Comparison of ENCODE assay signal across 2 cellular contexts in the genomic region with DNA sequence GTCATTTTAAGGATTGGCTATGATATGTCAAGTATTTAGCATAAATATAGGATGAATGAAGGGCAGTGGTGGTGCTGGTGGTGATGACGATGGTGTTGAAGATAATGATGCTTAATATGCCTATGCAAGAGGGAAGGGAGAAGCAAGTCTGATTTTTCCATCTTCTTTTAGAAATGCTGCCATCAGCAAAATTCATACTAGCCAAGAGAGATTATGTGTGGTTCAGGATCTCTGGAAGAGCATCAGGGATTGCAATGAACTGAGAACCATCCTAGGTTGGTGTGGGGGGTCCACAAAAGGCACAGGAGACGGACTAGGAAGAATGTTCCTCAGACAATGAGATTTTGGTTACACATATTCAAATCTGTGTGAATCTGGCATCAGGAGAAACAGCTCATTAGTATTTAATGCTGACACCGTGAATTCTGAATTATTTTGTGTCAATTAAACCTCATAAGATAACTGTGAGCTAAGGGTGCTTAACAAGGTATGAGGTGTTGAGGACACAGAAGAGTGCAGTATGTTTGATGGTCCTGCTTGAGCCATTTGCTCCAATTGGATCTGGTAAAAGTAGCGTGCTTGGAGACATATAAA.
TF ChIP-seq lines count a peak whose summit lies in the region.

No MANE protein-coding gene starts in this region.

TF ChIP-seq in HepG2, 621 proteins besides CTCF, POLR2A, EP300 and RAD21 (continued from another document):
- no peak for TF ChIP-seq ZBTB10 (CRISPR knock-in tag; IDR thresholded peaks at IDR 0.05; ENCODE audit: borderline replicate concordance)
- TF ChIP-seq MAFF (IDR thresholded peaks at IDR 0.05; ENCODE audit: low read depth, low read length) = peak; percentile 93
- peak; percentile 86 to 94 for TF ChIP-seq MAFK (conservative IDR thresholded peaks at IDR 0.05 in 1 of 2, IDR thresholded peaks at IDR 0.05 in 1 of 2; ENCODE audit: low read length in 2 of 2)

TF ChIP-seq in K562, 482 proteins besides CTCF, POLR2A, EP300 and RAD21 (continued from another document and continues in another):
- TF ChIP-seq, protein P1, sequence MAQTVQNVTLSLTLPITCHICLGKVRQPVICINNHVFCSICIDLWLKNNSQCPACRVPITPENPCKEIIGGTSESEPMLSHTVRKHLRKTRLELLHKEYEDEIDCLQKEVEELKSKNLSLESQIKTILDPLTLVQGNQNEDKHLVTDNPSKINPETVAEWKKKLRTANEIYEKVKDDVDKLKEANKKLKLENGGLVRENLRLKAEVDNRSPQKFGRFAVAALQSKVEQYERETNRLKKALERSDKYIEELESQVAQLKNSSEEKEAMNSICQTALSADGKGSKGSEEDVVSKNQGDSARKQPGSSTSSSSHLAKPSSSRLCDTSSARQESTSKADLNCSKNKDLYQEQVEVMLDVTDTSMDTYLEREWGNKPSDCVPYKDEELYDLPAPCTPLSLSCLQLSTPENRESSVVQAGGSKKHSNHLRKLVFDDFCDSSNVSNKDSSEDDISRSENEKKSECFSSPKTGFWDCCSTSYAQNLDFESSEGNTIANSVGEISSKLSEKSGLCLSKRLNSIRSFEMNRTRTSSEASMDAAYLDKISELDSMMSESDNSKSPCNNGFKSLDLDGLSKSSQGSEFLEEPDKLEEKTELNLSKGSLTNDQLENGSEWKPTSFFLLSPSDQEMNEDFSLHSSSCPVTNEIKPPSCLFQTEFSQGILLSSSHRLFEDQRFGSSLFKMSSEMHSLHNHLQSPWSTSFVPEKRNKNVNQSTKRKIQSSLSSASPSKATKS (CRISPR knock-in tag; IDR thresholded peaks at IDR 0.05) = no peak
- TF ChIP-seq MAFK (IDR thresholded peaks at IDR 0.05; ENCODE audit: low read length) (peak; percentile 50; the same call in 1 of the 2 replicates), HDAC1 (IDR thresholded peaks at IDR 0.05) (no peak), FOXP4 (CRISPR knock-in tag; IDR thresholded peaks at IDR 0.05; ENCODE audit: borderline replicate concordance) (no peak), NONO (IDR thresholded peaks at IDR 0.05; ENCODE audit: low read depth in 2 of 2, low read length in 1 of 2) (no peak), FUS (optimal IDR thresholded peaks at IDR 0.05; ENCODE audit: low read depth, low read length) (no peak), MAFG (tag; conservative IDR thresholded peaks at IDR 0.05) (0 out of 2 replicates have a peak, but pooled peaks have one; percentile 36), WHSC1 (IDR thresholded peaks at IDR 0.05; ENCODE audit: low read length) (no peak), ZMIZ1 (IDR thresholded peaks at IDR 0.05; ENCODE audit: low read depth in 2 of 2, low read length in 2 of 2) (no peak), ADNP (tag; IDR thresholded peaks at IDR 0.05) (no peak), L3MBTL2 (IDR thresholded peaks at IDR 0.05) (no peak), RBBP5 (IDR thresholded peaks at IDR 0.05; ENCODE audit: borderline replicate concordance, insufficient read depth, low read length, poor library complexity, severe bottlenecking) (no peak), ZBTB11 (CRISPR knock-in tag; IDR thresholded peaks at IDR 0.05) (no peak), XRCC5 (IDR thresholded peaks at IDR 0.05; ENCODE audit: low read depth, low read length) (no peak)
- TF ChIP-seq, protein P2, sequence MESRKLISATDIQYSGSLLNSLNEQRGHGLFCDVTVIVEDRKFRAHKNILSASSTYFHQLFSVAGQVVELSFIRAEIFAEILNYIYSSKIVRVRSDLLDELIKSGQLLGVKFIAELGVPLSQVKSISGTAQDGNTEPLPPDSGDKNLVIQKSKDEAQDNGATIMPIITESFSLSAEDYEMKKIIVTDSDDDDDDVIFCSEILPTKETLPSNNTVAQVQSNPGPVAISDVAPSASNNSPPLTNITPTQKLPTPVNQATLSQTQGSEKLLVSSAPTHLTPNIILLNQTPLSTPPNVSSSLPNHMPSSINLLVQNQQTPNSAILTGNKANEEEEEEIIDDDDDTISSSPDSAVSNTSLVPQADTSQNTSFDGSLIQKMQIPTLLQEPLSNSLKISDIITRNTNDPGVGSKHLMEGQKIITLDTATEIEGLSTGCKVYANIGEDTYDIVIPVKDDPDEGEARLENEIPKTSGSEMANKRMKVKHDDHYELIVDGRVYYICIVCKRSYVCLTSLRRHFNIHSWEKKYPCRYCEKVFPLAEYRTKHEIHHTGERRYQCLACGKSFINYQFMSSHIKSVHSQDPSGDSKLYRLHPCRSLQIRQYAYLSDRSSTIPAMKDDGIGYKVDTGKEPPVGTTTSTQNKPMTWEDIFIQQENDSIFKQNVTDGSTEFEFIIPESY (CRISPR knock-in tag; IDR thresholded peaks at IDR 0.05) = no peak
- TF ChIP-seq, protein P3, sequence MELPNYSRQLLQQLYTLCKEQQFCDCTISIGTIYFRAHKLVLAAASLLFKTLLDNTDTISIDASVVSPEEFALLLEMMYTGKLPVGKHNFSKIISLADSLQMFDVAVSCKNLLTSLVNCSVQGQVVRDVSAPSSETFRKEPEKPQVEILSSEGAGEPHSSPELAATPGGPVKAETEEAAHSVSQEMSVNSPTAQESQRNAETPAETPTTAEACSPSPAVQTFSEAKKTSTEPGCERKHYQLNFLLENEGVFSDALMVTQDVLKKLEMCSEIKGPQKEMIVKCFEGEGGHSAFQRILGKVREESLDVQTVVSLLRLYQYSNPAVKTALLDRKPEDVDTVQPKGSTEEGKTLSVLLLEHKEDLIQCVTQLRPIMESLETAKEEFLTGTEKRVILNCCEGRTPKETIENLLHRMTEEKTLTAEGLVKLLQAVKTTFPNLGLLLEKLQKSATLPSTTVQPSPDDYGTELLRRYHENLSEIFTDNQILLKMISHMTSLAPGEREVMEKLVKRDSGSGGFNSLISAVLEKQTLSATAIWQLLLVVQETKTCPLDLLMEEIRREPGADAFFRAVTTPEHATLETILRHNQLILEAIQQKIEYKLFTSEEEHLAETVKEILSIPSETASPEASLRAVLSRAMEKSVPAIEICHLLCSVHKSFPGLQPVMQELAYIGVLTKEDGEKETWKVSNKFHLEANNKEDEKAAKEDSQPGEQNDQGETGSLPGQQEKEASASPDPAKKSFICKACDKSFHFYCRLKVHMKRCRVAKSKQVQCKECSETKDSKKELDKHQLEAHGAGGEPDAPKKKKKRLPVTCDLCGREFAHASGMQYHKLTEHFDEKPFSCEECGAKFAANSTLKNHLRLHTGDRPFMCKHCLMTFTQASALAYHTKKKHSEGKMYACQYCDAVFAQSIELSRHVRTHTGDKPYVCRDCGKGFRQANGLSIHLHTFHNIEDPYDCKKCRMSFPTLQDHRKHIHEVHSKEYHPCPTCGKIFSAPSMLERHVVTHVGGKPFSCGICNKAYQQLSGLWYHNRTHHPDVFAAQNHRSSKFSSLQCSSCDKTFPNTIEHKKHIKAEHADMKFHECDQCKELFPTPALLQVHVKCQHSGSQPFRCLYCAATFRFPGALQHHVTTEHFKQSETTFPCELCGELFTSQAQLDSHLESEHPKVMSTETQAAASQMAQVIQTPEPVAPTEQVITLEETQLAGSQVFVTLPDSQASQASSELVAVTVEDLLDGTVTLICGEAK (IDR thresholded peaks at IDR 0.05) = no peak
- TF ChIP-seq, protein P3 (CRISPR knock-in tag; IDR thresholded peaks at IDR 0.05) = no peak
- TF ChIP-seq, protein P4, sequence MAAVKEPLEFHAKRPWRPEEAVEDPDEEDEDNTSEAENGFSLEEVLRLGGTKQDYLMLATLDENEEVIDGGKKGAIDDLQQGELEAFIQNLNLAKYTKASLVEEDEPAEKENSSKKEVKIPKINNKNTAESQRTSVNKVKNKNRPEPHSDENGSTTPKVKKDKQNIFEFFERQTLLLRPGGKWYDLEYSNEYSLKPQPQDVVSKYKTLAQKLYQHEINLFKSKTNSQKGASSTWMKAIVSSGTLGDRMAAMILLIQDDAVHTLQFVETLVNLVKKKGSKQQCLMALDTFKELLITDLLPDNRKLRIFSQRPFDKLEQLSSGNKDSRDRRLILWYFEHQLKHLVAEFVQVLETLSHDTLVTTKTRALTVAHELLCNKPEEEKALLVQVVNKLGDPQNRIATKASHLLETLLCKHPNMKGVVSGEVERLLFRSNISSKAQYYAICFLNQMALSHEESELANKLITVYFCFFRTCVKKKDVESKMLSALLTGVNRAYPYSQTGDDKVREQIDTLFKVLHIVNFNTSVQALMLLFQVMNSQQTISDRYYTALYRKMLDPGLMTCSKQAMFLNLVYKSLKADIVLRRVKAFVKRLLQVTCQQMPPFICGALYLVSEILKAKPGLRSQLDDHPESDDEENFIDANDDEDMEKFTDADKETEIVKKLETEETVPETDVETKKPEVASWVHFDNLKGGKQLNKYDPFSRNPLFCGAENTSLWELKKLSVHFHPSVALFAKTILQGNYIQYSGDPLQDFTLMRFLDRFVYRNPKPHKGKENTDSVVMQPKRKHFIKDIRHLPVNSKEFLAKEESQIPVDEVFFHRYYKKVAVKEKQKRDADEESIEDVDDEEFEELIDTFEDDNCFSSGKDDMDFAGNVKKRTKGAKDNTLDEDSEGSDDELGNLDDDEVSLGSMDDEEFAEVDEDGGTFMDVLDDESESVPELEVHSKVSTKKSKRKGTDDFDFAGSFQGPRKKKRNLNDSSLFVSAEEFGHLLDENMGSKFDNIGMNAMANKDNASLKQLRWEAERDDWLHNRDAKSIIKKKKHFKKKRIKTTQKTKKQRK (IDR thresholded peaks at IDR 0.05; ENCODE audit: borderline replicate concordance, low read depth, low read length) = no peak
